ENCODE assay signal across 1 cellular context in the genomic region with DNA sequence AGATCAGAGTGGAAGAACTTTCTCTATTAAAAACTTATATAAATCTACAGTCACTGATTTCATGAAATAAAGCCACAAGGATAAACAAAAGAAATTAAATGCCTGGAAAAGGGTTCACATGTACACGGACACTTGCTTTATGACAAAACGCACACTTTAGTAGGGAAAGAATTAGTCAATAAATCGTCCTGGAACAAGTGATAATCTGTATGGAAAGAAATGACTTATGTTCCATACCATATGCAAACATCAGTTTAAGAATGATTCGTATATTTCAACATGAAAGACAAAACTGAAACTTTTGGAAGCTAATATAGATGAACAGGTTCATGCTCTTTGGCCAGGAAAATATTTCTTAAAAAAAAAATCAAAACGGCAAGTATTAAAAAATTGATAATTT.
TF ChIP-seq lines count a peak whose summit lies in the region.

No MANE protein-coding gene starts in this region.

TF ChIP-seq in GM12878, 131 proteins besides CTCF, POLR2A, EP300 and RAD21:
- no peak for TF ChIP-seq BHLHE40 (IDR thresholded peaks at IDR 0.05; ENCODE audit: borderline replicate concordance in 1 of 2, low read depth in 2 of 2, low read length in 1 of 2)
- no peak for TF ChIP-seq MYC (IDR thresholded peaks at IDR 0.05; ENCODE audit: insufficient read depth, insufficient read length, insufficient replicate concordance, low read length, severe bottlenecking)
- no peak for TF ChIP-seq HDAC2 (IDR thresholded peaks at IDR 0.05)
- TF ChIP-seq CREM (IDR thresholded peaks at IDR 0.05; ENCODE audit: low read depth): 0 out of 2 replicates have a peak, but pooled peaks have one; percentile 9
